9 cellular contexts compared by ENCODE assay signal in the genomic region with DNA sequence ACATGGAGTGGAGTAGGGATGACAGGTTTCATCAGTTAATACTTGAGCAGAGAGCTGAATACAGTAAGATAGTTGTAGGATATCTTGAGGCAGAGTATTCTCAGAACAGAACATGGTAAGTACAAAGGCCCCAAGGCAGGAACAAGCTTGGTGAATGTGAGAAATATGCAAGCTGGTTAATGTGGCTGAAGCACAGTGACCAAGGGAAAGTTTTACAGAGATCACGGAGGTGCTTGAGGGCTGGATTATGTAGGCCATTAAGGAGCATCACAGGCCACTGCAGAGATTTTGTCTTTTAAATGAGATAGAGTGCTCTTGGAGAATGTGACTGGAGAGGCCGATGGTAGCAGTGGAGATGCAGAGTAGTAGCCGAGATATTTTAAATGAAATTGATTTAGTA. TPM values are rescaled to one million over a fixed set of nuclear protein-coding genes. Genes with fewer than 3 reads are reported as not detected.
A peak's percentile ranks its signal among the peaks of the same experiment; 100 is the strongest.
DNase-seq lines count a peak whose midpoint lies in the region; ATAC-seq lines count a peak whose summit lies in the region.
"Had no signal": no experiment of that assay in that cellular context is flagged by ENCODE, and none has a peak within 500 bp of the region (broad histone marks: within the 10 kb centered on the region; RNA-seq: fewer than 3 reads in every experiment).

No MANE protein-coding gene starts in this region.

- H3K9me3 ChIP-seq in HUES6 (ENCODE audit: control insufficient read depth, insufficient read depth, low read depth, low read length) = no peaks in the 10 kb centered on the region

- H3K36me3 Mint-ChIP-seq in activated naive CD8-positive, alpha-beta T cell treated with anti-CD3 and anti-CD28 coated beads, Interleukin-2, amount 10 ng/mL, durations not matched to agents 7 days and 5 days = peaks cover 37% of the 10 kb centered on the region
- peaks cover 9 to 14% of the 10 kb centered on the region in 2 donors for H3K36me3 Mint-ChIP-seq in naive B cell

- no peaks in the 10 kb centered on the region for H3K9me3 Mint-ChIP-seq in activated naive CD8-positive, alpha-beta T cell treated with anti-CD3 and anti-CD28 coated beads, Interleukin-2, amount 10 ng/mL, durations not matched to agents 7 days and 5 days
- peaks cover 0 to 4% (median 0%) of the 10 kb centered on the region in 7 donors for H3K9me3 Mint-ChIP-seq in naive B cell

- peak overlapping the region; percentile 82 for H3K9ac ChIP-seq in HUES6 (ENCODE audit: low read length)

- no peak for ATAC-seq in activated naive CD8-positive, alpha-beta T cell treated with anti-CD3 and anti-CD28 coated beads, Interleukin-2, amount 10 ng/mL, durations not matched to agents 7 days and 5 days (ENCODE audit: low read depth)
- no peak for ATAC-seq in naive B cell (ENCODE audit: low read depth in 2 of 2)

- no peaks in the 10 kb centered on the region for H3K27me3 Mint-ChIP-seq in activated naive CD8-positive, alpha-beta T cell treated with anti-CD3 and anti-CD28 coated beads, Interleukin-2, amount 10 ng/mL, durations not matched to agents 7 days and 5 days
- H3K27me3 Mint-ChIP-seq in naive B cell = no peaks in the 10 kb centered on the region

- H3K27me3 ChIP-seq in HUES6 (ENCODE audit: control insufficient read depth, insufficient read depth, low read length) = no peaks in the 10 kb centered on the region

- DNase-seq in CD1c-positive myeloid dendritic cell (ENCODE audit: extremely low spot score) (peak; percentile 1), naive B cell (no peak), NCI-H1930 (lab: John Stamatoyannopoulos, UW) (no peak), DMS53 (lab: John Stamatoyannopoulos, UW) (no peak), GM19238 (ENCODE audit: insufficient read length, low spot score) (no peak), NCI-H526 (lab: John Stamatoyannopoulos, UW) (no peak)
- no peak for DNase-seq in activated naive CD8-positive, alpha-beta T cell treated with anti-CD3 and anti-CD28 coated beads, Interleukin-2, amount 10 ng/mL, durations not matched to agents 7 days and 5 days
- DNase-seq: Right ventricle myocardium superior had no signal

- peak overlapping the region; percentile 75 for H3K4me3 ChIP-seq in HUES6 (ENCODE audit: low read depth, low read length)

- H3K27ac Mint-ChIP-seq in activated naive CD8-positive, alpha-beta T cell treated with anti-CD3 and anti-CD28 coated beads, Interleukin-2, amount 10 ng/mL, durations not matched to agents 7 days and 5 days = peak overlapping the region; percentile 93
- H3K27ac Mint-ChIP-seq in naive B cell = peak overlapping the region in 2 of 6 donors; percentile 58 to 80

- H3K27ac ChIP-seq in HUES6 (ENCODE audit: low read depth, low read length) = peak overlapping the region; percentile 70

- H3K4me3 Mint-ChIP-seq in activated naive CD8-positive, alpha-beta T cell treated with anti-CD3 and anti-CD28 coated beads, Interleukin-2, amount 10 ng/mL, durations not matched to agents 7 days and 5 days = peak overlapping the region; percentile 94
- H3K4me3 Mint-ChIP-seq in naive B cell = peak overlapping the region; percentile 18 to 95 (median 76)

- H3K36me3 ChIP-seq in HUES6 (ENCODE audit: control insufficient read depth, insufficient read depth, low read length) = no peaks in the 10 kb centered on the region

- peaks cover 40% of the 10 kb centered on the region for H3K4me1 ChIP-seq in HUES6 (ENCODE audit: control insufficient read depth, insufficient read depth, low read length)

- H3K4me1 Mint-ChIP-seq in activated naive CD8-positive, alpha-beta T cell treated with anti-CD3 and anti-CD28 coated beads, Interleukin-2, amount 10 ng/mL, durations not matched to agents 7 days and 5 days = peaks cover 51% of the 10 kb centered on the region
- peaks cover 51 to 57% (median 56%) of the 10 kb centered on the region in 3 donors for H3K4me1 Mint-ChIP-seq in naive B cell

- POLR2A ChIA-PET in activated naive CD8-positive, alpha-beta T cell treated with anti-CD3 and anti-CD28 coated beads, Interleukin-2, amount 10 ng/mL, durations not matched to agents 7 days and 5 days (lab: Charles Lee) = interaction anchor here (0.6 to 8.0 kb wide), 4 partner anchors 33 to 247 kb away, joined by 3 to 466 read pairs (median 6); a partner anchor contains a TSS

RNA-seq across cellular contexts. Expression of a gene that starts 54.0 kb away (rescaled TPM):
- total RNA-seq in activated naive CD8-positive, alpha-beta T cell treated with anti-CD3 and anti-CD28 coated beads, Interleukin-2, amount 10 ng/mL, durations not matched to agents 7 days and 5 days = 10 to 100 TPM; 23.7 to 25.4 TPM
- polyA plus RNA-seq in naive B cell (ENCODE audit: low read depth in 6 of 6) = 10 to 100 TPM; 19.2 to 37.0 (median 28.0) TPM
